26 cellular contexts compared by ENCODE assay signal in genomic region chr14:65613251-65613650, GRCh38.
"Had no signal": no experiment of that assay in that cellular context is flagged by ENCODE, and none has a peak within 500 bp of the region (broad histone marks: within the 10 kb centered on the region; RNA-seq: fewer than 3 reads in every experiment).

No MANE protein-coding gene starts in this region.

- H3K4me1 Mint-ChIP-seq: endodermal cell had no signal

- DNase-seq: colonic mucosa; cortex of kidney; dermis blood vessel endothelial cell; dorsolateral prefrontal cortex; effector CD4-positive, alpha-beta T cell; effector CD8-positive, alpha-beta T cell; effector memory CD4-positive, alpha-beta T cell; effector memory CD8-positive, alpha-beta T cell; endodermal cell; erythroblast; esophagus squamous epithelium; foreskin fibroblast; foreskin keratinocyte; foreskin melanocyte; gastrocnemius medialis; glutamatergic neuron; head of caudate nucleus; heart left ventricle; heart right ventricle had no signal

- H3K27ac Mint-ChIP-seq: dendritic cell treated with granulocyte-macrophage colony-stimulating factor and Interleukin-4, amounts not matched to agents 40 ng/mL and 50 ng/mL, for 4 days; endodermal cell had no signal

- H3K36me3 ChIP-seq: colonic mucosa, esophagus muscularis mucosa, esophagus squamous epithelium, gastrocnemius medialis had no signal

- H3K4me3 ChIP-seq: colonic mucosa, coronary artery, dorsolateral prefrontal cortex, esophagus muscularis mucosa, esophagus squamous epithelium, gastrocnemius medialis, gastroesophageal sphincter, heart left ventricle, heart right ventricle, hepatocyte had no signal

- ATAC-seq: effector memory CD8-positive, alpha-beta T cell; esophagus mucosa; foreskin keratinocyte; gastrocnemius medialis; gastroesophageal sphincter; heart left ventricle; heart right ventricle had no signal

- H3K4me1 ChIP-seq: colonic mucosa, esophagus muscularis mucosa, esophagus squamous epithelium, foreskin keratinocyte, gastrocnemius medialis, gastroesophageal sphincter had no signal

- H3K4me2 ChIP-seq: hepatocyte had no signal

- H3K27ac ChIP-seq: colonic mucosa, coronary artery, epithelial cell of prostate, esophagus muscularis mucosa, esophagus squamous epithelium, foreskin keratinocyte, gastrocnemius medialis, gastroesophageal sphincter, heart left ventricle, heart right ventricle, hepatocyte had no signal

- H3K27me3 Mint-ChIP-seq: dendritic cell treated with granulocyte-macrophage colony-stimulating factor and Interleukin-4, amounts not matched to agents 40 ng/mL and 50 ng/mL, for 4 days; effector memory CD8-positive, alpha-beta T cell had no signal

- H3K9me3 ChIP-seq: colonic mucosa, esophagus muscularis mucosa, esophagus squamous epithelium, gastrocnemius medialis, gastroesophageal sphincter, heart left ventricle, heart right ventricle had no signal

- H3K27me3 ChIP-seq: colonic mucosa, dorsolateral prefrontal cortex, esophagus muscularis mucosa, esophagus squamous epithelium, foreskin keratinocyte, gastrocnemius medialis, gastroesophageal sphincter, heart left ventricle, heart right ventricle, hepatocyte had no signal

- H3K4me3 Mint-ChIP-seq: dendritic cell treated with granulocyte-macrophage colony-stimulating factor and Interleukin-4, amounts not matched to agents 40 ng/mL and 50 ng/mL, for 4 days; effector memory CD8-positive, alpha-beta T cell; endodermal cell had no signal
